ENCODE assay signal across 8 cellular contexts in the genomic region with DNA sequence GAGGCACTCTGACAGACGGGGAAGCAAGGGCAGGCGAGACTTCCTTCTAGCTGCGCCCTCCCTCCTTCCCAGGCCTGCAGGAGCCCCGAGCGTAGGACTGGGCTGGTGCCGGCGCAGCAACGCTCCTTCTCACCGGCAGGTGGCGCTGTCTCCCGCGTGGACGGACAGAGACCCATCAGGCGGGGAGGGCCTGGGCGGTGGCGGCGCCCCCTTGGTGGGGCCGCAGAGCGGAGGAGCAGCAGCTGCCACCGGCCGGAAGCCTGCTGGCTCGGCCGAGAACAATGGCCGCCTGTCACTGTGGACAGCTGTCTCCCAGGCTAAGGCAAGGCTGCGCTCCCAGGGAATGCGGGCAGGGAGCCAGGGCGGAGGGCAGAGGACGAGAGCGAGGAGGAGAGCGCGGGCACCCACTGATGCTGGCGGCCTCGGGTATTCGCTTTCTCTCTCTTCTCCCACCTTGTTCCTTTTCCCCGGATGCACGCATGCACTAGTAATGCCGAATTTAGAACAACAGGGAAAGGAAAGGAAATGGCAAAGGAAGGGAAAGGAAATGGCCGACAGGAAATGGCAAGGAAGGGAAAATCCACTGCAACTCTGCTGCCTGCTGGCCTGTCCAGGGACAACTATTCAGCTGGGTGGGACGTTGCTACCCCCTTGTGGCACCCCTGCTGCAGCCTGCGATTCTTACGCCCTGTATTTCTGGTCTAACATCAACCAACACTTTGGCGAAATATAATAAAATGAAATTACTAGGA. TPM values are rescaled to one million over a fixed set of nuclear protein-coding genes. Genes with fewer than 3 reads are reported as not detected.
A peak's percentile ranks its signal among the peaks of the same experiment; 100 is the strongest.
DNase-seq lines count a peak whose midpoint lies in the region; ATAC-seq and TF ChIP-seq lines count a peak whose summit lies in the region.

No MANE protein-coding gene starts in this region.

- TF ChIP-seq RAD21 in IMR-90 (IDR thresholded peaks at IDR 0.05; ENCODE audit: low read length): peak; percentile 90

- no peaks in the 10 kb centered on the region for H3K27me3 ChIP-seq in IMR-90 (ENCODE audit: control insufficient read depth, insufficient read depth, low read length)
- H3K27me3 ChIP-seq in mucosa of stomach (ENCODE audit: control insufficient read depth, insufficient read depth, low read length): no peaks in the 10 kb centered on the region

- peak overlapping the region; percentile 89 for H3K18ac ChIP-seq in IMR-90 (ENCODE audit: low read depth, low read length)

- H3K36me3 ChIP-seq in IMR-90 (ENCODE audit: control insufficient read depth, insufficient read depth, low read length): peaks cover 17% of the 10 kb centered on the region
- 0 out of 2 replicates have a peak, but pooled peaks cover under 1% of the 10 kb centered on the region for H3K36me3 ChIP-seq in OCI-LY7 (ENCODE audit: insufficient read depth, low read length)
- no peaks in the 10 kb centered on the region for H3K36me3 ChIP-seq in mucosa of stomach (ENCODE audit: control insufficient read depth, insufficient read depth, low read length)

- H4K20me1 ChIP-seq in IMR-90 (ENCODE audit: insufficient read depth, low read length) (peaks cover 10% of the 10 kb centered on the region; the same call in 1 of the 2 replicates), OCI-LY7 (ENCODE audit: insufficient read depth, low read length) (no peaks in the 10 kb centered on the region)

- peak overlapping the region; percentile 91 for H2BK120ac ChIP-seq in IMR-90 (ENCODE audit: low read depth, low read length)

- peaks cover 17% of the 10 kb centered on the region for H3K9me1 ChIP-seq in IMR-90 (ENCODE audit: insufficient read depth, low read length)

- H3K9me2 ChIP-seq in OCI-LY7 (ENCODE audit: insufficient read depth, low read length): no peaks in the 10 kb centered on the region

- H3K9me3 ChIP-seq in IMR-90 (ENCODE audit: control insufficient read depth, insufficient read depth, low read length): no peaks in the 10 kb centered on the region
- H3K9me3 ChIP-seq in OCI-LY7 (ENCODE audit: low read length): no peaks in the 10 kb centered on the region
- H3K9me3 ChIP-seq in mucosa of stomach (ENCODE audit: control insufficient read depth, low read length): no peaks in the 10 kb centered on the region

- H2AFZ ChIP-seq in IMR-90 (replicated peaks; ENCODE audit: low read length, poor library complexity) (peak overlapping the region; percentile 99), OCI-LY7 (ENCODE audit: low read length) (peak overlapping the region; percentile 93; the same call in 1 of the 2 replicates)

- H3K56ac ChIP-seq in IMR-90 (ENCODE audit: extremely low read depth, insufficient read depth, low read length): peak overlapping the region; percentile 88

- peak overlapping the region; percentile 28 for H2BK20ac ChIP-seq in IMR-90 (ENCODE audit: low read depth, low read length)

- H3K79me2 ChIP-seq in OCI-LY7 (ENCODE audit: insufficient read depth, low read depth, low read length): no peaks in the 10 kb centered on the region

- H4K8ac ChIP-seq in IMR-90 (ENCODE audit: low read depth in 2 of 2, low read length in 2 of 2): peak overlapping the region; percentile 90 to 97

- H3K23ac ChIP-seq in IMR-90 (ENCODE audit: low read depth, low read length): peak overlapping the region; percentile 90

- in situ Hi-C loops in IMR-90 (cut with MboI; ENCODE audit: low sequenced_read_pairs): loop anchor here (5.0 kb wide), 1 partner anchor 226 kb away; no protein-coding TSS in a partner anchor

- peak overlapping the region; percentile 96 for H3K4ac ChIP-seq in IMR-90 (ENCODE audit: low read depth, low read length)

- H3K9ac ChIP-seq in IMR-90 (ENCODE audit: low read depth, low read length): peak overlapping the region; percentile 75
- H3K9ac ChIP-seq in mucosa of stomach (ENCODE audit: low read length): peak overlapping the region; percentile 77

- dilution Hi-C loops in IMR-90 (cut with HindIII; ENCODE audit: low sequenced_read_pairs, unreplicated experiment): no loop called here

- no TSS peak for BruUV-seq in IMR-90 (replicated peaks; lab: Mats Ljungman, UMichigan)
- no TSS peak for BruUV-seq in OCI-LY7 (replicated peaks; lab: Mats Ljungman, UMichigan)

- WGBS in IMR-90 (ENCODE audit: extremely low coverage in 2 of 2, insufficient read length in 1 of 2), 2 experiments: 0% methylated on average over 18 of the region's 42 CpGs; no CpG with 5 or more reads in 1 of the 2 experiments

- POLR2A ChIA-PET in IMR-90 (lab: Charles Lee; ENCODE audit: unreplicated experiment) (no interaction called here), OCI-LY7 (lab: Charles Lee) (interaction anchor here (0.8 kb wide), 1 partner anchor 202 kb away, joined by 3 read pairs; no protein-coding TSS in a partner anchor)

- peaks cover 15 to 74% of the 10 kb centered on the region in 2 experiments for H3K79me1 ChIP-seq in IMR-90 (ENCODE audit: low read depth in 1 of 2, low read length in 2 of 2)

- peak overlapping the region; percentile 97 for H2AK9ac ChIP-seq in IMR-90 (replicated peaks; ENCODE audit: low read depth, low read length, poor library complexity)

- peak; percentile 99 for TF ChIP-seq CTCF in IMR-90 (conservative IDR thresholded peaks at IDR 0.05; ENCODE audit: low read depth, low read length)
- TF ChIP-seq CTCF in OCI-LY7 (conservative IDR thresholded peaks at IDR 0.05; ENCODE audit: low read length): peak; percentile 87

- intact Hi-C loops in IMR-90 (cut with micrococcal nuclease) (loop anchor here (1.0 to 5.0 kb wide), 4 partner anchors 71 to 271 kb away; partner anchors contain the start of genes MAPK1 and PPIL2), OCI-LY7 (cut with micrococcal nuclease; ENCODE audit: unreplicated experiment) (loop anchor here (1.0 to 5.0 kb wide), 4 partner anchors 15 to 225 kb away; partner anchors contain the start of genes PPM1F and YPEL1)

- TF ChIP-seq POLR2A in IMR-90 (IDR thresholded peaks at IDR 0.05; ENCODE audit: low read depth, low read length) (no peak; the same call in 1 of the 2 replicates), erythroblast (IDR thresholded peaks at IDR 0.05; ENCODE audit: low read length) (no peak)

- peaks cover 29% of the 10 kb centered on the region for H3K4me1 ChIP-seq in IMR-90 (ENCODE audit: control insufficient read depth, insufficient read depth, low read length)
- peaks cover 28% of the 10 kb centered on the region for H3K4me1 ChIP-seq in OCI-LY7 (ENCODE audit: insufficient read depth, low read length, poor library complexity, severe bottlenecking)
- peaks cover 39% of the 10 kb centered on the region for H3K4me1 ChIP-seq in mucosa of stomach (ENCODE audit: control insufficient read depth, insufficient read depth, low read length)

- H4K5ac ChIP-seq in IMR-90 (ENCODE audit: low read depth, low read length): peak overlapping the region; percentile 92

- peak overlapping the region; percentile 95 for H4K91ac ChIP-seq in IMR-90 (ENCODE audit: insufficient read depth, low read depth, low read length)

- H2BK5ac ChIP-seq in IMR-90 (ENCODE audit: low read depth, low read length, poor library complexity, severe bottlenecking): peak overlapping the region; percentile 95

- H2AK5ac ChIP-seq in IMR-90 (ENCODE audit: low read depth, low read length): peak overlapping the region; percentile 87

- peak overlapping the region; percentile 80; the same call in 2 of the 3 replicates for H2BK15ac ChIP-seq in IMR-90 (ENCODE audit: low read depth, low read length)

- peak; percentile 92 for DNase-seq in COLO829 (ENCODE audit: low spot score)
- peak; percentile 83 for DNase-seq in IMR-90
- DNase-seq in OCI-LY7 (ENCODE audit: low spot score): peak; percentile 92
- peak; percentile 94 for DNase-seq in activated T-cell treated with anti-CD3 and anti-CD28 coated beads, Interleukin-2, amount 50 U/mL, for 1 hour
- DNase-seq in erythroblast (lab: John Stamatoyannopoulos, UW): peak; percentile 88 to 91
- peak; percentile 73 to 92 for DNase-seq in stimulated activated CD8-positive, alpha-beta memory T cell treated with anti-CD3 and anti-CD28 coated beads, Interleukin-4, amount 100 ng/mL, for 4 hours (ENCODE audit: low read depth in 2 of 2, low spot score in 1 of 2)

- peak overlapping the region; percentile 89 for H3K14ac ChIP-seq in IMR-90 (replicated peaks; ENCODE audit: low read depth, low read length)

- ATAC-seq in GM21390 (IDR thresholded peaks at IDR 0.05; ENCODE audit: unreplicated experiment) (peak; percentile 81), IMR-90 (ENCODE audit: low read depth) (peak; percentile 86)

- CTCF ChIA-PET in IMR-90 (lab: Yijun Ruan, JAX): interaction anchor here (0.6 to 1.8 kb wide), 9 partner anchors 10 to 309 kb away, joined by 3 to 12 read pairs (median 4); partner anchors contain the start of gene PPM1F
- CTCF ChIA-PET in OCI-LY7 (lab: Charles Lee; ENCODE audit: unreplicated experiment): no interaction called here

- peak overlapping the region; percentile 46 for H3K4me3 ChIP-seq in IMR-90 (ENCODE audit: insufficient read depth, low read depth, low read length)
- H3K4me3 ChIP-seq in OCI-LY7 (ENCODE audit: low read depth, low read length, poor library complexity, severe bottlenecking): peak overlapping the region; percentile 67
- H3K4me3 ChIP-seq in mucosa of stomach (ENCODE audit: low read length): peak overlapping the region; percentile 93

- peak overlapping the region; percentile 88 for H3K4me2 ChIP-seq in IMR-90 (ENCODE audit: low read depth, low read length)
- peak overlapping the region; percentile 86 for H3K4me2 ChIP-seq in OCI-LY7 (ENCODE audit: low read length)

- peak overlapping the region; percentile 87 for H3K27ac ChIP-seq in IMR-90 (ENCODE audit: insufficient read depth, low read length)
- peak overlapping the region; percentile 46 for H3K27ac ChIP-seq in OCI-LY7 (ENCODE audit: low read depth, low read length, poor library complexity, severe bottlenecking)

TF ChIP-seq in IMR-90, 13 proteins besides CTCF, POLR2A, EP300 and RAD21:
- TF ChIP-seq BHLHE40 (IDR thresholded peaks at IDR 0.05; ENCODE audit: low read depth, low read length): no peak
- TF ChIP-seq SMC3 (IDR thresholded peaks at IDR 0.05; ENCODE audit: low read depth, low read length): peak; percentile 73
- TF ChIP-seq CHD1 (IDR thresholded peaks at IDR 0.05; ENCODE audit: low read depth, low read length): 0 out of 2 replicates have a peak, but pooled peaks have one; percentile 35
- TF ChIP-seq MAZ (IDR thresholded peaks at IDR 0.05; ENCODE audit: borderline replicate concordance, low read depth, low read length): peak; percentile 88

RNA-seq across cellular contexts. Expression of gene PPM1F, which starts 14.4 kb away (rescaled TPM):
- total RNA-seq in IMR-90 (2012; rRNA removed): 20.8 and 25.0 TPM in 2 replicates
- polyA plus RNA-seq in IMR-90 (2012; rRNA removed): 30.3 and 34.0 TPM in 2 replicates
- 23.8 and 28.1 TPM in 2 replicates for polyA plus RNA-seq in IMR-90 (2012; cell fraction: cytosol; rRNA removed)
- 59.4 and 83.4 TPM in 2 replicates for polyA plus RNA-seq in IMR-90 (2012; cell fraction: nucleus; rRNA removed; ENCODE audit: low replicate concordance)
- 21.7 and 35.4 TPM in 2 replicates for total RNA-seq in OCI-LY7 (2014; rRNA removed; shearing (Covaris generic))
- 27.2 and 29.7 TPM in 2 replicates for total RNA-seq in OCI-LY7 (2022)

RNA-seq across cellular contexts. Expression of gene TOP3B, which starts 44.3 kb away (rescaled TPM):
- total RNA-seq in IMR-90 (2012; rRNA removed) (19.7 and 23.5 TPM in 2 replicates), OCI-LY7 (2022) (98.7 and 101 TPM in 2 replicates)
- polyA plus RNA-seq in IMR-90 (2012; rRNA removed): 21.8 and 23.0 TPM in 2 replicates
- 7.9 and 10.6 TPM in 2 replicates for polyA plus RNA-seq in IMR-90 (2012; cell fraction: cytosol; rRNA removed)
- polyA plus RNA-seq in IMR-90 (2012; cell fraction: nucleus; rRNA removed; ENCODE audit: low replicate concordance): 57.4 and 109 TPM in 2 replicates
- 65.6 and 82.6 TPM in 2 replicates for total RNA-seq in OCI-LY7 (2014; rRNA removed; shearing (Covaris generic))

Comparison
In these comparisons a context has a peak if more than half of its experiments do, and no peak if none do; other contexts are left out.
1. Peak in every context shown above with its lines: DNase-seq, ATAC-seq, H3K4me3 ChIP-seq and H3K27ac ChIP-seq.